18 cellular contexts compared by ENCODE assay signal in genomic region chrX:55742649-55743048, GRCh38. TPM values are rescaled to one million over a fixed set of nuclear protein-coding genes. Genes with fewer than 3 reads are reported as not detected.
DNase-seq lines count a peak whose midpoint lies in the region; ATAC-seq, FAIRE-seq and TF ChIP-seq lines count a peak whose summit lies in the region.
"Had no signal": no experiment of that assay in that cellular context is flagged by ENCODE, and none has a peak within 500 bp of the region (broad histone marks: within the 10 kb centered on the region; RNA-seq: fewer than 3 reads in every experiment).

No MANE protein-coding gene starts in this region.

- H2AFZ ChIP-seq in PC-3 (ENCODE audit: low read length) (no peak overlapping the region), osteoblast (ENCODE audit: low read length) (no peak overlapping the region), OCI-LY7 (ENCODE audit: low read length) (no peak overlapping the region)
- H2AFZ ChIP-seq: GM23338 had no signal

- no peak overlapping the region for H3K9ac ChIP-seq in PC-3 (ENCODE audit: low read length)
- H3K9ac ChIP-seq: BLaER1 had no signal

- POLR2A ChIA-PET in PC-3 (lab: Charles Lee; ENCODE audit: unreplicated experiment) = no interaction called here
- POLR2A ChIA-PET in OCI-LY7 (lab: Charles Lee) = no interaction called here

- BruUV-seq in PC-3 (replicated peaks; lab: Mats Ljungman, UMichigan) (no TSS peak), OCI-LY7 (replicated peaks; lab: Mats Ljungman, UMichigan) (no TSS peak)

- H3K27me3 ChIP-seq in PC-3 (ENCODE audit: low read length) (no peaks in the 10 kb centered on the region), osteoblast (ENCODE audit: insufficient read depth, low read length) (no peaks in the 10 kb centered on the region)

- H3K4me2 ChIP-seq in PC-3 (ENCODE audit: low read length) (0 out of 2 replicates have a peak overlapping the region, but pooled peaks have one; percentile 29), osteoblast (ENCODE audit: insufficient read depth, low read length) (no peak overlapping the region), OCI-LY7 (ENCODE audit: low read length) (no peak overlapping the region)
- H3K4me2 ChIP-seq: BLaER1, GM23338 had no signal

- DNase-seq in GM12891 (ENCODE audit: insufficient read length, low spot score) (no peak), PC-3 (peak; percentile 85), epithelial cell of prostate (ENCODE audit: low read depth, low spot score) (peak; percentile 29), osteoblast (ENCODE audit: insufficient read length, low spot score, missing footprints) (peak; percentile 63), OCI-LY7 (ENCODE audit: low spot score) (no peak)
- DNase-seq: 8988T; AML-193; Caco-2; CD8-positive, alpha-beta memory T cell; DND-41; GDM1; H7; IMR-90 had no signal

- H3K4me1 ChIP-seq in PC-3 (ENCODE audit: insufficient read depth, low read length) (peaks cover 11% of the 10 kb centered on the region), osteoblast (ENCODE audit: insufficient read depth, low read length) (no peaks in the 10 kb centered on the region), OCI-LY7 (ENCODE audit: insufficient read depth, low read length, poor library complexity, severe bottlenecking) (no peaks in the 10 kb centered on the region)
- H3K4me1 ChIP-seq: BLaER1, Caco-2 had no signal

- ATAC-seq in PC-3 = peak; percentile 95
- no peak for ATAC-seq in GM21737 (IDR thresholded peaks at IDR 0.05; ENCODE audit: unreplicated experiment)
- no peak for ATAC-seq in HG02970 (IDR thresholded peaks at IDR 0.05; ENCODE audit: low FRiP score, unreplicated experiment)
- ATAC-seq: GM23338 had no signal

- H3K9me3 ChIP-seq in PC-3 (ENCODE audit: low read length) (no peaks in the 10 kb centered on the region), osteoblast (ENCODE audit: low read depth, low read length) (no peaks in the 10 kb centered on the region), OCI-LY7 (ENCODE audit: low read length) (no peaks in the 10 kb centered on the region)
- H3K9me3 ChIP-seq: Caco-2 had no signal

- no peaks in the 10 kb centered on the region for H3F3A ChIP-seq in PC-3 (ENCODE audit: low read length, unreplicated experiment)

- TF ChIP-seq POLR2A in GM12891 (IDR thresholded peaks at IDR 0.05; ENCODE audit: low read depth, low read length) = no peak

- H3K4me3 ChIP-seq in PC-3 (ENCODE audit: low read length) (no peak overlapping the region), osteoblast (ENCODE audit: insufficient read depth, low read length) (no peak overlapping the region), OCI-LY7 (ENCODE audit: low read depth, low read length, poor library complexity, severe bottlenecking) (no peak overlapping the region)
- H3K4me3 ChIP-seq: BLaER1, GM23338 had no signal

- peak; percentile 20 for FAIRE-seq in GM12891 (lab: Jason Lieb, UNC)
- FAIRE-seq: GM19239 had no signal

- H3K9me2 ChIP-seq in PC-3 (replicated peaks; ENCODE audit: low read length) (no peaks in the 10 kb centered on the region), OCI-LY7 (ENCODE audit: insufficient read depth, low read length) (no peaks in the 10 kb centered on the region)

- H3K79me2 ChIP-seq in PC-3 (ENCODE audit: low read length) = no peaks in the 10 kb centered on the region
- H3K79me2 ChIP-seq in osteoblast (ENCODE audit: insufficient read depth, low read length) = no peaks in the 10 kb centered on the region
- no peaks in the 10 kb centered on the region for H3K79me2 ChIP-seq in OCI-LY7 (ENCODE audit: insufficient read depth, low read depth, low read length)

- CTCF ChIA-PET in PC-3 (lab: Charles Lee) (no interaction called here), OCI-LY7 (lab: Charles Lee; ENCODE audit: unreplicated experiment) (no interaction called here)

- intact Hi-C loops in PC-3 (cut with micrococcal nuclease) = no loop called here
- intact Hi-C loops in OCI-LY7 (cut with micrococcal nuclease; ENCODE audit: unreplicated experiment) = no loop called here

- no peaks in the 10 kb centered on the region; the same call in 1 of the 2 replicates for H3K36me3 ChIP-seq in PC-3 (ENCODE audit: low read depth, low read length)
- H3K36me3 ChIP-seq in osteoblast (ENCODE audit: insufficient read depth, low read length) = no peaks in the 10 kb centered on the region
- peaks cover 35% of the 10 kb centered on the region for H3K36me3 ChIP-seq in OCI-LY7 (ENCODE audit: insufficient read depth, low read length)

- no peak for TF ChIP-seq CTCF in PC-3 (conservative IDR thresholded peaks at IDR 0.05; ENCODE audit: low read depth, low read length)
- TF ChIP-seq CTCF in osteoblast (IDR thresholded peaks at IDR 0.05; ENCODE audit: extremely low read depth, low read depth, low read length) = no peak
- TF ChIP-seq CTCF in OCI-LY7 (conservative IDR thresholded peaks at IDR 0.05; ENCODE audit: low read length) = no peak

- H3K27ac ChIP-seq in PC-3 (ENCODE audit: low read length) (peak overlapping the region; percentile 49), epithelial cell of prostate (peak overlapping the region; percentile 40), osteoblast (ENCODE audit: low read depth, low read length) (no peak overlapping the region), OCI-LY7 (ENCODE audit: low read depth, low read length, poor library complexity, severe bottlenecking) (no peak overlapping the region)
- H3K27ac ChIP-seq: BLaER1 had no signal

- H4K20me1 ChIP-seq in PC-3 (ENCODE audit: low read length) (no peaks in the 10 kb centered on the region), osteoblast (ENCODE audit: insufficient read depth, low read length) (no peaks in the 10 kb centered on the region), OCI-LY7 (ENCODE audit: insufficient read depth, low read length) (no peaks in the 10 kb centered on the region)

TF ChIP-seq in GM12891, 5 proteins besides CTCF, POLR2A, EP300 and RAD21:
- TF ChIP-seq POLR2AphosphoS5 (IDR thresholded peaks at IDR 0.05; ENCODE audit: low read depth, low read length) = no peak
- no peak for TF ChIP-seq PAX5 (IDR thresholded peaks at IDR 0.05; ENCODE audit: insufficient read depth, low read length, severe bottlenecking)
- no peak for TF ChIP-seq POU2F2 (IDR thresholded peaks at IDR 0.05; ENCODE audit: low read depth, low read length)
- TF ChIP-seq SPI1 (IDR thresholded peaks at IDR 0.05; ENCODE audit: low read depth, low read length) = no peak
- no peak for TF ChIP-seq TAF1 (IDR thresholded peaks at IDR 0.05; ENCODE audit: low read depth, low read length)

RNA-seq across cellular contexts. Expression of gene RRAGB, which starts 25.1 kb away (rescaled TPM):
- polyA plus RNA-seq in GM12891 (2012; ENCODE audit: low read depth, missing spikeins) = 18.0 TPM
- total RNA-seq in PC-3 (2014; rRNA removed) = 9.5 and 14.3 TPM in 2 replicates
- total RNA-seq in osteoblast = 33.9 and 34.0 TPM in 2 replicates
- 9.6 and 10.4 TPM in 2 replicates for total RNA-seq in OCI-LY7 (2014; rRNA removed; shearing (Covaris generic))
- total RNA-seq in OCI-LY7 (2022) = 11.9 and 13.2 TPM in 2 replicates

Comparison
In these comparisons a context has a peak if more than half of its experiments do, and no peak if none do; other contexts are left out.
1. DNase-seq: peak in PC-3 (single experiment), epithelial cell of prostate (single experiment) and osteoblast (single experiment); none in GM12891 (single experiment) and OCI-LY7 (single experiment).
2. H3K27ac ChIP-seq: peak in PC-3 (single experiment) and epithelial cell of prostate (single experiment); none in osteoblast (single experiment) and OCI-LY7 (single experiment).